8 cellular contexts compared by ENCODE assay signal in the genomic region with DNA sequence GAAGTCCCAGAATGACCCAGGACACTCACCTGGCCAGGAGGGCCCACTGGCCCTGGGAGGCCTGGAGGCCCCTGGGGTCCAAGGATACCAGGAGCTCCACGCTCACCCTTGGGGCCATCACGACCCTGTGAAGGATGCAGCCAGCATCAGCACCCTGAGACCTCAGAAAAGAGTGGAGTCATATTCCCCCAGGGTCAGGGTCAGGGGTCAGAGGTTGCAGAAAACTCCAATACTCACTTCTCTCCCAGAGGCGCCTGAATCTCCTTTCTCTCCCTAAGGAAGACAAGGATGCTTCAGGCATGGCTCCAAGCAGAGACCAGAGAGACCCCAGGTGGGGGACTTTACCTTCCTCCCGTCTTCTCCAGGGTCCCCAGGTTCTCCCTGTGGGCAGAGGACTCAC. TPM values are rescaled to one million over a fixed set of nuclear protein-coding genes. Genes with fewer than 3 reads are reported as not detected.
"Had no signal": no experiment of that assay in that cellular context is flagged by ENCODE, and none has a peak within 500 bp of the region (broad histone marks: within the 10 kb centered on the region; RNA-seq: fewer than 3 reads in every experiment).

No MANE protein-coding gene starts in this region.

- DNase-seq: GDM1, GF-D8 had no signal

- H3K4me3 ChIP-seq: GM12878 had no signal

- ATAC-seq: GM12878 had no signal

- FAIRE-seq: G401.6, GM12878, GM12891, GM18507, GM19239 had no signal

RNA-seq across cellular contexts. Expression of gene UCN2, which starts 13.1 kb away (rescaled TPM):
- total RNA-seq: G401, GM12878 had no signal

RNA-seq across cellular contexts. Expression of gene TMEM89, which starts 44.9 kb away (rescaled TPM):
- total RNA-seq: G401, GM12878 had no signal
- polyA plus RNA-seq: GM12878 had no signal
